ENCODE assay signal across 25 cellular contexts in genomic region chr3:106837616-106838015, GRCh38.
"Had no signal": no experiment of that assay in that cellular context is flagged by ENCODE, and none has a peak within 500 bp of the region (broad histone marks: within the 10 kb centered on the region; RNA-seq: fewer than 3 reads in every experiment).

No MANE protein-coding gene starts in this region.

- H3K36me3 ChIP-seq: gastrocnemius medialis, lower lobe of right lung, prostate gland, right atrium auricular region, stomach, thyroid gland had no signal

- DNase-seq: effector CD8-positive, alpha-beta T cell; endodermal cell; foreskin fibroblast; gastrocnemius medialis; head of caudate nucleus; left ventricle myocardium superior; lower lobe of right lung; mucosa of descending colon; naive thymus-derived CD4-positive, alpha-beta T cell; stimulated activated CD4-positive, alpha-beta T cell treated with anti-CD3 and anti-CD28 coated beads, Interleukin-2, amount 100 ng/mL, for 24 hours; stimulated activated CD4-positive, alpha-beta T cell treated with anti-CD3 and anti-CD28 coated beads, Interleukin-4, amount 100 ng/mL, for 24 hours; stimulated activated naive CD4-positive, alpha-beta T cell treated with Interleukin-2 at 50 U/mL for 16 hours; stomach; thyroid gland had no signal

- H3K4me1 Mint-ChIP-seq: memory B cell; naive thymus-derived CD4-positive, alpha-beta T cell; stimulated activated effector memory CD8-positive, alpha-beta T cell treated with anti-CD3 and anti-CD28 coated beads, Interleukin-12 subunit alpha, Interleukin-12 subunit beta, amount 100 ng/mL, for 72 hours had no signal

- H3K27me3 Mint-ChIP-seq: dendritic cell treated with granulocyte-macrophage colony-stimulating factor and Interleukin-4, amounts not matched to agents 40 ng/mL and 50 ng/mL, for 4 days; naive thymus-derived CD4-positive, alpha-beta T cell; type B pancreatic cell had no signal

- H3K4me3 Mint-ChIP-seq: dendritic cell treated with granulocyte-macrophage colony-stimulating factor and Interleukin-4, amounts not matched to agents 40 ng/mL and 50 ng/mL, for 4 days; endodermal cell; memory B cell; mesothelial cell of epicardium; naive thymus-derived CD4-positive, alpha-beta T cell; stimulated activated effector memory CD8-positive, alpha-beta T cell treated with anti-CD3 and anti-CD28 coated beads, Interleukin-12 subunit alpha, Interleukin-12 subunit beta, amount 100 ng/mL, for 72 hours; type B pancreatic cell had no signal

- H3K9me3 Mint-ChIP-seq: memory B cell had no signal

- H3K4me3 ChIP-seq: gastrocnemius medialis, lower lobe of right lung, mucosa of descending colon, prostate gland, right atrium auricular region, stomach, thyroid gland had no signal

- H3K27me3 ChIP-seq: gastrocnemius medialis, right atrium auricular region, stomach, thyroid gland had no signal

- H3K9me3 ChIP-seq: gastrocnemius medialis, lower lobe of right lung, prostate gland, right atrium auricular region, thyroid gland had no signal

- ATAC-seq: esophagus mucosa; gastrocnemius medialis; left ventricle myocardium superior; lower lobe of right lung; mucosa of descending colon; naive thymus-derived CD4-positive, alpha-beta T cell; stimulated activated effector memory CD8-positive, alpha-beta T cell treated with anti-CD3 and anti-CD28 coated beads, Interleukin-12 subunit alpha, Interleukin-12 subunit beta, amount 100 ng/mL, for 72 hours had no signal

- H3K27ac ChIP-seq: epithelial cell of prostate, gastrocnemius medialis, lower lobe of right lung, prostate gland, right atrium auricular region, stomach, thyroid gland had no signal

- H3K36me3 Mint-ChIP-seq: memory B cell; naive thymus-derived CD4-positive, alpha-beta T cell; stimulated activated effector memory CD8-positive, alpha-beta T cell treated with anti-CD3 and anti-CD28 coated beads, Interleukin-12 subunit alpha, Interleukin-12 subunit beta, amount 100 ng/mL, for 72 hours; type B pancreatic cell had no signal

- H3K27ac Mint-ChIP-seq: dendritic cell treated with granulocyte-macrophage colony-stimulating factor and Interleukin-4, amounts not matched to agents 40 ng/mL and 50 ng/mL, for 4 days; endodermal cell; memory B cell; mesothelial cell of epicardium; naive thymus-derived CD4-positive, alpha-beta T cell; stimulated activated effector memory CD8-positive, alpha-beta T cell treated with anti-CD3 and anti-CD28 coated beads, Interleukin-12 subunit alpha, Interleukin-12 subunit beta, amount 100 ng/mL, for 72 hours; type B pancreatic cell had no signal

- FAIRE-seq: colon, keratinocyte had no signal

- H3K4me1 ChIP-seq: lower lobe of right lung, prostate gland, stomach had no signal
